ENCODE assay signal across 1 cellular context in the genomic region with DNA sequence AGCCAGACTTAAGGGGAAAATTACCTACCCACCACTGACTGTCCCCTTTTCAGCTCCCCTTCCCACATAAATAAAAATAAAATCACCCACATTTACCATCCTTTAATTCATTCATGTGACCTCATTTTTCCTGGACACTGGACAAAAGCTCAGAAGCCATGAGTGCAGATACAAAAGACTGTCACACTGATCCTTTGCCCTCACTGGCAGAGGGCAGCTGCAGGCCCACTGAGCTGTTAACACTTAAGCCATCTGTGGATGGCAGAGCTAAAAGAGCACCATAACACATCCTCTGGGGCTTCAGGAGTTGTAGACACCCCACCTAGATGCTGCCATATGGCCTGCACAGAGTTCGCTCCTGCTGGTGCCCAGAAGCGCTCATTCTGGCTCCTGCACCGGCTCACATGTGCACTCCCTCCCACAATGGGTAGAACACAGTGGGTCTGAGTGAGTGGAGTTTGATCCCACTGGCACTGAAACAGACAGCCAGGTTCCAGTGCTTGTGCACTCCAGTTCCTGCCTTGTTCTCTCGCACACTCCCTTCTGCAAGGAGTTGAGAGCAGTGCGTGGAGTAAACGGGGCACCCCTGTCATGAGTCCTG.
TF ChIP-seq lines count a peak whose summit lies in the region.

No MANE protein-coding gene starts in this region.

TF ChIP-seq in HEK293, 187 proteins besides CTCF, POLR2A, EP300 and RAD21 (continued from another document):
- TF ChIP-seq, protein P1, sequence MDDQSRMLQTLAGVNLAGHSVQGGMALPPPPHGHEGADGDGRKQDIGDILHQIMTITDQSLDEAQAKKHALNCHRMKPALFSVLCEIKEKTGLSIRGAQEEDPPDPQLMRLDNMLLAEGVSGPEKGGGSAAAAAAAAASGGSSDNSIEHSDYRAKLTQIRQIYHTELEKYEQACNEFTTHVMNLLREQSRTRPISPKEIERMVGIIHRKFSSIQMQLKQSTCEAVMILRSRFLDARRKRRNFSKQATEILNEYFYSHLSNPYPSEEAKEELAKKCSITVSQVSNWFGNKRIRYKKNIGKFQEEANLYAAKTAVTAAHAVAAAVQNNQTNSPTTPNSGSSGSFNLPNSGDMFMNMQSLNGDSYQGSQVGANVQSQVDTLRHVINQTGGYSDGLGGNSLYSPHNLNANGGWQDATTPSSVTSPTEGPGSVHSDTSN (CRISPR knock-in tag; IDR thresholded peaks at IDR 0.05): no peak
- TF ChIP-seq ZNF621 (tag by site-specific recombination; IDR thresholded peaks at IDR 0.05) (no peak), ZNF600 (tag by site-specific recombination; IDR thresholded peaks at IDR 0.05) (peak; percentile 50; the same call in 1 of the 2 replicates)
- TF ChIP-seq, protein P2, sequence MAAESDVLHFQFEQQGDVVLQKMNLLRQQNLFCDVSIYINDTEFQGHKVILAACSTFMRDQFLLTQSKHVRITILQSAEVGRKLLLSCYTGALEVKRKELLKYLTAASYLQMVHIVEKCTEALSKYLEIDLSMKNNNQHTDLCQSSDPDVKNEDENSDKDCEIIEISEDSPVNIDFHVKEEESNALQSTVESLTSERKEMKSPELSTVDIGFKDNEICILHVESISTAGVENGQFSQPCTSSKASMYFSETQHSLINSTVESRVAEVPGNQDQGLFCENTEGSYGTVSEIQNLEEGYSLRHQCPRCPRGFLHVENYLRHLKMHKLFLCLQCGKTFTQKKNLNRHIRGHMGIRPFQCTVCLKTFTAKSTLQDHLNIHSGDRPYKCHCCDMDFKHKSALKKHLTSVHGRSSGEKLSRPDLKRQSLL (tag by site-specific recombination; IDR thresholded peaks at IDR 0.05): no peak
